ENCODE assay signal across 26 cellular contexts in the genomic region with DNA sequence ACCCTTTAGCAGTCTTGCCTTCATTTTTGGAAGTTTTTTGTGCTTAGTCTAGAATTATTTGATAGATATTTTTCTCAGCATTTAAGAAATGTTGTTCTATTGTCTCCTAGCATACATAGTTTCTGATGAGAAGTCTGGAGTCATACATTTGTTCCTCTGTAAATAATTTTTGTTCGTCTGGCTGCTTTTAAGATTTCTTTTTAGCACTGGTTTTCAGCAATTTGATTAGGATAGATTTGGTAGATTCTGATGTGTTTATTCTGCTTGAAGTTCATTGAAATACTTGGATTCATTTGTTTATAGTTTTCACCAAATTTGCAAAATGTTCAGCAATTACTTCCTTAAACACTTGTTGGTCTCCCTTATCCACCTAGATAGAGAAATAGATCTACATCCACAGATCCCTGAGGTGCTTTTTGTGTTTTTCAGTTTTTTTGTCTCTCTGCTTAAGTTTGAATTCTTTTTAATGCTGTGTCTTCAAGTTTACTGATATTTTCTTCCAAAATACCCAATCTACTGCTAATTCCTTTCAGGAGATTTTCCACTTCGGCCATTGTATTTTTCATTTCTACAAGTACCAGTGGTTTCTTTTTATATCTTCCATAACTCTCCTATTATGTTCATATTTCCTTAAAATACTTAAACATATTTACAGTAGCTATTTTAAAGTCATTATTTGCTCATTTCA.
"Had no signal": no experiment of that assay in that cellular context is flagged by ENCODE, and none has a peak within 500 bp of the region (broad histone marks: within the 10 kb centered on the region; RNA-seq: fewer than 3 reads in every experiment).

No MANE protein-coding gene starts in this region.

- H3K36me3 Mint-ChIP-seq: activated naive CD4-positive, alpha-beta T cell treated with anti-CD3 and anti-CD28 coated beads, Interleukin-2, amount 10 ng/mL, durations not matched to agents 7 days and 5 days had no signal

- H3K4me1 Mint-ChIP-seq: activated B cell treated with CpG ODN at 0.5 μM for 24 hours; activated CD4-positive, alpha-beta T cell treated with anti-CD3 and anti-CD28 coated beads for 36 hours; activated naive CD4-positive, alpha-beta T cell treated with anti-CD3 and anti-CD28 coated beads, Interleukin-2, amount 10 ng/mL, durations not matched to agents 7 days and 5 days; brain; immature natural killer cell had no signal

- H2AFZ ChIP-seq: hepatocyte, parathyroid adenoma had no signal

- H3K4me2 ChIP-seq: hepatocyte had no signal

- H3K9ac ChIP-seq: parathyroid adenoma had no signal

- DNase-seq: activated B cell treated with CpG ODN at 0.5 μM for 24 hours; activated CD4-positive, alpha-beta T cell treated with anti-CD3 and anti-CD28 coated beads for 36 hours; activated CD4-positive, alpha-beta T cell treated with anti-CD3 and anti-CD28 coated beads, Interleukin-2, amount 50 U/mL, for 4 hours; activated CD8-positive, alpha-beta memory T cell treated with anti-CD3 and anti-CD28 coated beads for 24 hours; activated CD8-positive, alpha-beta memory T cell treated with anti-CD3 and anti-CD28 coated beads, Interleukin-2, amount 50 U/mL, for 4 hours; activated effector memory CD4-positive, alpha-beta T cell treated with Interleukin-2 at 50 U/mL for 16 hours; activated naive CD4-positive, alpha-beta T cell treated with anti-CD3 and anti-CD28 coated beads, Interleukin-2, amount 10 ng/mL, durations not matched to agents 7 days and 5 days; activated T-cell treated with anti-CD3 and anti-CD28 coated beads, Interleukin-2, amount 50 U/mL, for 48 hours; aorta; effector memory CD4-positive, alpha-beta T cell; foreskin keratinocyte; glutamatergic neuron; immature natural killer cell; lower lobe of right lung; mesendoderm; naive B cell; nucleus accumbens; stimulated activated CD4-positive, alpha-beta T cell treated with anti-CD3 and anti-CD28 coated beads, Interleukin-4, amount 100 ng/mL, for 24 hours; stimulated activated naive CD4-positive, alpha-beta T cell treated with Interleukin-2 at 50 U/mL for 16 hours; T1000; upper lobe of left lung had no signal

- ATAC-seq: activated CD4-positive, alpha-beta T cell treated with anti-CD3 and anti-CD28 coated beads for 36 hours; foreskin keratinocyte; left lobe of liver; lower lobe of right lung had no signal

- H3K27ac Mint-ChIP-seq: activated B cell treated with CpG ODN at 0.5 μM for 24 hours; activated CD4-positive, alpha-beta T cell treated with anti-CD3 and anti-CD28 coated beads for 36 hours; activated naive CD4-positive, alpha-beta T cell treated with anti-CD3 and anti-CD28 coated beads, Interleukin-2, amount 10 ng/mL, durations not matched to agents 7 days and 5 days; brain; immature natural killer cell; naive B cell; T-helper 1 cell treated with Interleukin-12 subunit alpha and Interleukin-12 subunit beta and Interleukin-4 antibody, amounts not matched to agents 30 μg/mL and 1 μg/mL, for 36 hours had no signal

- H3K27me3 Mint-ChIP-seq: activated B cell treated with CpG ODN at 0.5 μM for 24 hours; activated CD4-positive, alpha-beta T cell treated with anti-CD3 and anti-CD28 coated beads for 36 hours; brain had no signal

- H3K4me3 Mint-ChIP-seq: activated B cell treated with CpG ODN at 0.5 μM for 24 hours; activated CD4-positive, alpha-beta T cell treated with anti-CD3 and anti-CD28 coated beads for 36 hours; activated naive CD4-positive, alpha-beta T cell treated with anti-CD3 and anti-CD28 coated beads, Interleukin-2, amount 10 ng/mL, durations not matched to agents 7 days and 5 days; brain; immature natural killer cell; naive B cell; T-helper 1 cell treated with Interleukin-12 subunit alpha and Interleukin-12 subunit beta and Interleukin-4 antibody, amounts not matched to agents 30 μg/mL and 1 μg/mL, for 36 hours had no signal

- H3K36me3 ChIP-seq: lower lobe of right lung, upper lobe of left lung had no signal

- H3K4me3 ChIP-seq: hepatocyte, lower lobe of right lung, upper lobe of left lung had no signal

- H3K79me2 ChIP-seq: hepatocyte, parathyroid adenoma had no signal

- H3K4me1 ChIP-seq: foreskin keratinocyte, lower lobe of right lung, parathyroid adenoma, upper lobe of left lung had no signal

- H3K27me3 ChIP-seq: foreskin keratinocyte, hepatocyte, upper lobe of left lung had no signal

- H3K27ac ChIP-seq: foreskin keratinocyte, hepatocyte, lower lobe of right lung, parathyroid adenoma, upper lobe of left lung had no signal
